30 cellular contexts compared by ENCODE assay signal in the genomic region with DNA sequence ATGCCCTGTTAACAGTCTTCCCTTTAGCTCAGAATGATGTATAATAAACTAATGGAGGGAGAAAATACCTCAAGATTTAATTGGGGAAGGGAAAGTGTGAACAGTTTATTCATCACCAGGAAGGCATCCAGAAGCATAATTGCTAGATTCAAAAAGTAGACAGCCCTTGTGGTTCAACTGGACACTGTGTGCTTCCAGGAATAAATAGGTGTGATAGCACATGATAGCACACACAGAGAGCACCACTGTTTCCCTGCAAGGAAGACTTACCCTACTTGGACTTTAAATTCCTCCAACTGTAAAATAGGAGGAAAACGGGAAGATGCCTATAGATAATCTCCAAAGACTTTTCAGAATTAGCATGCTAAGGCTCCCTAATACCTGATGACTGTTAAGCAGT.
"Had no signal": no experiment of that assay in that cellular context is flagged by ENCODE, and none has a peak within 500 bp of the region (broad histone marks: within the 10 kb centered on the region; RNA-seq: fewer than 3 reads in every experiment).

No MANE protein-coding gene starts in this region.

- H3K27me3 ChIP-seq: ascending aorta, cardiac muscle cell, Peyer's patch had no signal

- H3K27ac ChIP-seq: ascending aorta, cardiac muscle cell, Peyer's patch, WERI-Rb-1 had no signal

- H3K4me1 ChIP-seq: ascending aorta, Peyer's patch had no signal

- H3K9me3 ChIP-seq: ascending aorta, Peyer's patch had no signal

- DNase-seq: activated CD4-positive, alpha-beta T cell treated with anti-CD3 and anti-CD28 coated beads for 1 hour; activated CD4-positive, alpha-beta T cell treated with anti-CD3 and anti-CD28 coated beads for 48 hours; activated CD4-positive, alpha-beta T cell treated with anti-CD3 and anti-CD28 coated beads, Interleukin-2, amount 50 U/mL, for 4 hours; activated CD4-positive, CD25-positive, alpha-beta regulatory T cell; activated CD8-positive, alpha-beta T cell treated with anti-CD3 and anti-CD28 coated beads, Interleukin-2, amount 10 ng/mL, durations not matched to agents 7 days and 5 days; activated gamma-delta T cell; activated naive CD4-positive, alpha-beta T cell treated with Interleukin-2 at 50 U/mL for 16 hours; activated naive CD8-positive, alpha-beta T cell treated with anti-CD3 and anti-CD28 coated beads, Interleukin-2, amount 10 ng/mL, durations not matched to agents 7 days and 5 days; activated T-cell treated with anti-CD3 and anti-CD28 coated beads, Interleukin-2, amount 50 U/mL, for 24 hours; amygdala; KG1; NCI-H1092 treated with DMSO at 0.1 percent for 48 hours; NCI-H1417; NCI-H146; NCI-H187; NCI-H2029 treated with DMSO at 0.1 percent for 48 hours; NCI-H2107; NCI-H2171; NCI-H510A; NCI-H526; NCI-H748 treated with DMSO at 0.1 percent for 48 hours; NK-92 treated with Interleukin-12 subunit alpha and Interleukin-12 subunit beta, amount 100 ng/mL, for 24 hours; PC-3; Peyer's patch; RPMI8226; SIG-M5; T1000; WERI-Rb-1 had no signal

- H3K36me3 ChIP-seq: ascending aorta, cardiac muscle cell, Peyer's patch, WERI-Rb-1 had no signal

- H3K4me3 ChIP-seq: ascending aorta, cardiac muscle cell, Peyer's patch had no signal

- ATAC-seq: activated CD8-positive, alpha-beta T cell treated with anti-CD3 and anti-CD28 coated beads, Interleukin-2, amount 10 ng/mL, durations not matched to agents 7 days and 5 days; PC-3 had no signal
